In the genomic region with DNA sequence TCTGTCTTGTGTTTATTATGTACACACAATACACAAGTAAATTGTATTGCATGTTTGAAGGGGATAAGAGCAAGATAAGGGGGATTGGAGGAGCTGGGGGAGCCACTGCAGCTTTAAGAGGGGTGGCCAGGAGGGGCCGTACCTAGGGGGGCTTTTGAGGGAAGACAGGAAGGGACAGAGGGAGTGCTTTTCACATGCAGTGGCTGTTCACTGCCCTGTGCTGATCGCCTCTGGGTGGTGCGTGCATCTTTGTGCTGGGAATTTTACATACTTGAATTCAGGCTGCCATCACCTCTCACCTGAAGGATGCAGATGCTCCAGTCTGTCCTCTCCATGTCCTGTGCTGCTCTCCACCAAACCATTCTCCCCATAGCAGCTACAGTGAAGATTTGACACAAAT, we compare ENCODE assay signal across 21 cellular contexts.
"Had no signal": no experiment of that assay in that cellular context is flagged by ENCODE, and none has a peak within 500 bp of the region (broad histone marks: within the 10 kb centered on the region; RNA-seq: fewer than 3 reads in every experiment).

No MANE protein-coding gene starts in this region.

- ATAC-seq: natural killer cell; stimulated activated memory B cell treated with anti-CD40 and anti-IgM and Interleukin-4, amounts not matched to agents 10 μg/mL and 1 μg/mL and 100 μg/mL, for 72 hours; stimulated activated naive CD8-positive, alpha-beta T cell treated with anti-CD3 and anti-CD28 coated beads, Interleukin-15, amount 100 ng/mL, for 72 hours had no signal

- H3K36me3 Mint-ChIP-seq: mesothelial cell of epicardium; natural killer cell; stimulated activated memory B cell treated with anti-CD40 and anti-IgM and Interleukin-4, amounts not matched to agents 10 μg/mL and 1 μg/mL and 100 μg/mL, for 72 hours had no signal

- H3K27me3 ChIP-seq: pancreas, right lobe of liver, testis had no signal

- DNase-seq: effector CD8-positive, alpha-beta T cell; foreskin melanocyte; heart left ventricle; hippocampal formation; kidney glomerular epithelial cell; natural killer cell; nucleus accumbens; right lobe of liver; spleen; stimulated activated CD4-positive, alpha-beta T cell treated with anti-CD3 and anti-CD28 coated beads, Interleukin-15, amount 100 ng/mL, for 24 hours; stimulated activated CD4-positive, alpha-beta T cell treated with anti-CD3 and anti-CD28 coated beads, Interleukin-1b, Interleukin-23, amount 100 ng/mL, for 48 hours; stimulated activated CD4-positive, alpha-beta T cell treated with anti-CD3 and anti-CD28 coated beads, Interleukin-4, amount 100 ng/mL, for 24 hours; stimulated activated naive CD8-positive, alpha-beta T cell treated with anti-CD3 and anti-CD28 coated beads, Interleukin-15, amount 100 ng/mL, for 72 hours; testis had no signal

- H3K27ac Mint-ChIP-seq: mesothelial cell of epicardium; natural killer cell; stimulated activated memory B cell treated with anti-CD40 and anti-IgM and Interleukin-4, amounts not matched to agents 10 μg/mL and 1 μg/mL and 100 μg/mL, for 72 hours had no signal

- H3K4me1 Mint-ChIP-seq: natural killer cell; neural crest cell; stimulated activated memory B cell treated with anti-CD40 and anti-IgM and Interleukin-4, amounts not matched to agents 10 μg/mL and 1 μg/mL and 100 μg/mL, for 72 hours had no signal

- H3K36me3 ChIP-seq: heart left ventricle, pancreas, prostate gland, right lobe of liver, spleen, tibial nerve had no signal

- H3K9me3 ChIP-seq: pancreas, prostate gland, right lobe of liver, testis had no signal

- H3K9me3 Mint-ChIP-seq: natural killer cell; neural crest cell; stimulated activated memory B cell treated with anti-CD40 and anti-IgM and Interleukin-4, amounts not matched to agents 10 μg/mL and 1 μg/mL and 100 μg/mL, for 72 hours had no signal

- H3K4me3 Mint-ChIP-seq: mesothelial cell of epicardium; natural killer cell; neural crest cell; stimulated activated memory B cell treated with anti-CD40 and anti-IgM and Interleukin-4, amounts not matched to agents 10 μg/mL and 1 μg/mL and 100 μg/mL, for 72 hours; stimulated activated naive CD8-positive, alpha-beta T cell treated with anti-CD3 and anti-CD28 coated beads, Interleukin-15, amount 100 ng/mL, for 72 hours had no signal

- H3K4me3 ChIP-seq: coronary artery, heart left ventricle, pancreas, prostate gland, right lobe of liver, spleen, testis, tibial nerve had no signal

- H3K27ac ChIP-seq: pancreas, right lobe of liver, spleen, tibial nerve had no signal

- H3K4me1 ChIP-seq: pancreas, prostate gland, right lobe of liver, spleen, testis had no signal
